ENCODE assay signal across 23 cellular contexts in genomic region chr14:104445832-104446381, GRCh38.
DNase-seq lines count a peak whose midpoint lies in the region; ATAC-seq and TF ChIP-seq lines count a peak whose summit lies in the region.
"Had no signal": no experiment of that assay in that cellular context is flagged by ENCODE, and none has a peak within 500 bp of the region (broad histone marks: within the 10 kb centered on the region; RNA-seq: fewer than 3 reads in every experiment).

No MANE protein-coding gene starts in this region.

- no peak overlapping the region for H3K4me3 ChIP-seq in colonic mucosa
- H3K4me3 ChIP-seq in upper lobe of right lung: no peak overlapping the region
- H3K4me3 ChIP-seq: coronary artery, GM23248, prostate gland, transverse colon had no signal

- ATAC-seq in Right ventricle myocardium superior (ENCODE audit: poor library complexity): no peak
- ATAC-seq in left cardiac atrium: no peak
- ATAC-seq in upper lobe of right lung: no peak
- ATAC-seq: activated CD4-positive, alpha-beta T cell treated with anti-CD3 and anti-CD28 coated beads for 36 hours; activated T-cell treated with anti-CD3 and anti-CD28 coated beads, Interleukin-2, amount 50 U/mL, for 4 hours; effector memory CD8-positive, alpha-beta T cell had no signal

- no peaks in the 10 kb centered on the region for H3K9me3 ChIP-seq in colonic mucosa
- H3K9me3 ChIP-seq in upper lobe of right lung: no peaks in the 10 kb centered on the region
- H3K9me3 ChIP-seq: prostate gland had no signal

- intact Hi-C loops in Right ventricle myocardium superior (cut with DNase I) (no loop called here), left cardiac atrium (cut with DNase I) (no loop called here), colonic mucosa (cut with DNase I) (no loop called here), upper lobe of right lung (cut with DNase I) (no loop called here)

- H3K4me1 ChIP-seq in colonic mucosa: no peaks in the 10 kb centered on the region
- H3K4me1 ChIP-seq in upper lobe of right lung: no peaks in the 10 kb centered on the region
- H3K4me1 ChIP-seq: prostate gland, transverse colon had no signal

- no peak overlapping the region for H3K9ac ChIP-seq in colonic mucosa (ENCODE audit: low read depth in 2 of 2, low read length in 2 of 2)
- H3K9ac ChIP-seq: GM23248 had no signal

- H3K27ac ChIP-seq in colonic mucosa: no peak overlapping the region
- no peak overlapping the region for H3K27ac ChIP-seq in upper lobe of right lung
- H3K27ac ChIP-seq: C4-2B, coronary artery, GM23248, prostate gland, transverse colon had no signal

- H3K27me3 ChIP-seq in colonic mucosa (peaks cover 4% of the 10 kb centered on the region), upper lobe of right lung (peaks cover 3% of the 10 kb centered on the region)

- TF ChIP-seq CTCF in colonic mucosa (IDR thresholded peaks at IDR 0.05) (no peak), upper lobe of right lung (IDR thresholded peaks at IDR 0.05) (no peak)

- DNase-seq in Right ventricle myocardium superior: peak; percentile 26
- DNase-seq in left cardiac atrium: no peak
- DNase-seq in colonic mucosa: peak; percentile 8
- DNase-seq in mucosa of gallbladder (ENCODE audit: low spot score): peak; percentile 8
- peak; percentile 45 for DNase-seq in upper lobe of right lung
- DNase-seq in DMS153 treated with DMSO at 0.1 percent for 48 hours (lab: John Stamatoyannopoulos, UW; ENCODE audit: unreplicated experiment): no peak
- DNase-seq in 8988T: no peak
- DNase-seq: activated CD4-positive, alpha-beta T cell treated with anti-CD3 and anti-CD28 coated beads for 36 hours; activated T-cell treated with anti-CD3 and anti-CD28 coated beads, Interleukin-2, amount 50 U/mL, for 4 hours; anterior cingulate cortex; effector memory CD8-positive, alpha-beta T cell; foreskin fibroblast; GM23248; HFFc6; KBM-7; mesenchymal stem cell; NCI-H1105; NCI-H1930; NCI-H524 treated with DMSO at 0.1 percent for 48 hours; transverse colon had no signal

- H3K36me3 ChIP-seq in colonic mucosa (no peaks in the 10 kb centered on the region), upper lobe of right lung (no peaks in the 10 kb centered on the region)
- H3K36me3 ChIP-seq: prostate gland, transverse colon had no signal

Comparison
In these comparisons a context has a peak if more than half of its experiments do, and no peak if none do; other contexts are left out.
1. DNase-seq: peak in Right ventricle myocardium superior (single experiment), colonic mucosa (single experiment), mucosa of gallbladder (single experiment) and upper lobe of right lung (single experiment); none in left cardiac atrium (single experiment), DMS153 treated with DMSO at 0.1 percent for 48 hours (single experiment) and 8988T (single experiment).